31 cellular contexts compared by ENCODE assay signal in the genomic region with DNA sequence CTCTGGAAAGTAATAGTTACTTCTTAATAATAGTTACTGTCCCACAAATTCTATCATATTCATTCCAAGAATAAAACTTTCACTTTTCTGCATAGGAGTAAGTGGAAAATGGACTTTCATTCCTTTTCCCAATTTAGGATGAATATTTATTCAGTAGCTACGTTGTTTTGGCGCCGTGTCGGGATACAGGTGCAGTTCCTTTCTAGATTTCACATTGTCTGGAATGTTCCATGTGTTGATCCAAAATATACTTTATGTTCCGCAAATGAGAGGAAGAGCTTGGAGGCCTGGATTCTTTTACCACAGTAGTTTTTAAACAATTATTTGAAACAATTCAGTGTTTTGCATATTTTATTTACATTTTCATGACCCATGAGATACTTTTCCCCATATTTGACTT.
"Had no signal": no experiment of that assay in that cellular context is flagged by ENCODE, and none has a peak within 500 bp of the region (broad histone marks: within the 10 kb centered on the region; RNA-seq: fewer than 3 reads in every experiment).

No MANE protein-coding gene starts in this region.

- H3K36me3 ChIP-seq: ascending aorta, breast epithelium, cardiac muscle cell, colonic mucosa, esophagus muscularis mucosa, gastroesophageal sphincter, heart right ventricle had no signal

- H3K79me2 ChIP-seq: hepatocyte had no signal

- H2AFZ ChIP-seq: hepatocyte had no signal

- H3K27ac ChIP-seq: ascending aorta, breast epithelium, cardiac muscle cell, colonic mucosa, esophagus muscularis mucosa, gastroesophageal sphincter, heart right ventricle, hepatocyte had no signal

- H3K27me3 ChIP-seq: ascending aorta, breast epithelium, cardiac muscle cell, colonic mucosa, esophagus muscularis mucosa, gastroesophageal sphincter, heart right ventricle, hepatocyte had no signal

- H3K27me3 Mint-ChIP-seq: activated naive CD8-positive, alpha-beta T cell treated with anti-CD3 and anti-CD28 coated beads for 36 hours; activated T-helper 17 cell treated with anti-CD3 and anti-CD28 coated beads, Interleukin-2, amount 50 U/mL, for 72 hours; effector memory CD8-positive, alpha-beta T cell had no signal

- H3K4me2 ChIP-seq: hepatocyte had no signal

- H3K36me3 Mint-ChIP-seq: activated naive CD4-positive, alpha-beta T cell treated with anti-CD3 and anti-CD28 coated beads, Interleukin-2, amount 50 U/mL, for 24 hours; activated naive CD8-positive, alpha-beta T cell treated with anti-CD3 and anti-CD28 coated beads for 36 hours; brain had no signal

- H3K9me3 Mint-ChIP-seq: activated CD4-positive, alpha-beta memory T cell treated with anti-CD3 and anti-CD28 coated beads, Interleukin-2, amount 10 ng/mL, durations not matched to agents 7 days and 5 days; activated CD4-positive, alpha-beta T cell treated with anti-CD3 and anti-CD28 coated beads, Interleukin-2, amount 10 ng/mL, durations not matched to agents 24 days and 14 days; activated naive CD4-positive, alpha-beta T cell treated with anti-CD3 and anti-CD28 coated beads for 36 hours; activated naive CD4-positive, alpha-beta T cell treated with anti-CD3 and anti-CD28 coated beads, Interleukin-2, amount 50 U/mL, for 24 hours; activated naive CD8-positive, alpha-beta T cell treated with anti-CD3 and anti-CD28 coated beads for 36 hours; activated naive CD8-positive, alpha-beta T cell treated with anti-CD3 and anti-CD28 coated beads, Interleukin-2, amount 50 U/mL, for 24 hours; activated T-cell treated with anti-CD3 and anti-CD28 coated beads, Interleukin-2, amount 50 U/mL, for 4 hours; activated T-helper 17 cell treated with anti-CD3 and anti-CD28 coated beads, Interleukin-2, amount 50 U/mL, for 72 hours; brain; effector memory CD8-positive, alpha-beta T cell had no signal

- H3K4me3 ChIP-seq: ascending aorta, breast epithelium, cardiac muscle cell, colonic mucosa, esophagus muscularis mucosa, gastroesophageal sphincter, heart right ventricle, hepatocyte had no signal

- H3K4me1 Mint-ChIP-seq: activated CD4-positive, alpha-beta memory T cell treated with anti-CD3 and anti-CD28 coated beads, Interleukin-2, amount 10 ng/mL, durations not matched to agents 7 days and 5 days; activated CD4-positive, alpha-beta T cell treated with anti-CD3 and anti-CD28 coated beads for 36 hours; activated CD4-positive, alpha-beta T cell treated with anti-CD3 and anti-CD28 coated beads, Interleukin-2, amount 10 ng/mL, durations not matched to agents 24 days and 14 days; activated naive CD4-positive, alpha-beta T cell treated with anti-CD3 and anti-CD28 coated beads, Interleukin-2, amount 50 U/mL, for 24 hours; activated naive CD8-positive, alpha-beta T cell treated with anti-CD3 and anti-CD28 coated beads for 36 hours; activated naive CD8-positive, alpha-beta T cell treated with anti-CD3 and anti-CD28 coated beads, Interleukin-2, amount 50 U/mL, for 24 hours; activated T-helper 17 cell treated with anti-CD3 and anti-CD28 coated beads, Interleukin-2, amount 50 U/mL, for 72 hours; brain had no signal

- H3K4me1 ChIP-seq: ascending aorta, breast epithelium, colonic mucosa had no signal

- H3K9me3 ChIP-seq: ascending aorta, breast epithelium, colonic mucosa, esophagus muscularis mucosa, gastroesophageal sphincter, heart right ventricle had no signal

- ATAC-seq: activated CD4-positive, alpha-beta T cell treated with anti-CD3 and anti-CD28 coated beads for 36 hours; activated naive CD8-positive, alpha-beta T cell treated with anti-CD3 and anti-CD28 coated beads, Interleukin-2, amount 50 U/mL, for 24 hours; activated T-cell treated with anti-CD3 and anti-CD28 coated beads, Interleukin-2, amount 50 U/mL, for 4 hours; activated T-helper 17 cell treated with anti-CD3 and anti-CD28 coated beads, Interleukin-2, amount 50 U/mL, for 72 hours; effector memory CD8-positive, alpha-beta T cell; gastroesophageal sphincter had no signal

- H3K4me3 Mint-ChIP-seq: activated CD4-positive, alpha-beta memory T cell treated with anti-CD3 and anti-CD28 coated beads, Interleukin-2, amount 10 ng/mL, durations not matched to agents 7 days and 5 days; activated CD4-positive, alpha-beta T cell treated with anti-CD3 and anti-CD28 coated beads for 36 hours; activated CD4-positive, alpha-beta T cell treated with anti-CD3 and anti-CD28 coated beads, Interleukin-2, amount 10 ng/mL, durations not matched to agents 24 days and 14 days; activated naive CD4-positive, alpha-beta T cell treated with anti-CD3 and anti-CD28 coated beads for 36 hours; activated naive CD4-positive, alpha-beta T cell treated with anti-CD3 and anti-CD28 coated beads, Interleukin-2, amount 50 U/mL, for 24 hours; activated naive CD8-positive, alpha-beta T cell treated with anti-CD3 and anti-CD28 coated beads for 36 hours; activated naive CD8-positive, alpha-beta T cell treated with anti-CD3 and anti-CD28 coated beads, Interleukin-2, amount 50 U/mL, for 24 hours; activated T-cell treated with anti-CD3 and anti-CD28 coated beads, Interleukin-2, amount 50 U/mL, for 4 hours; activated T-helper 17 cell treated with anti-CD3 and anti-CD28 coated beads, Interleukin-2, amount 50 U/mL, for 72 hours; effector memory CD8-positive, alpha-beta T cell had no signal

- H3K27ac Mint-ChIP-seq: activated CD4-positive, alpha-beta memory T cell treated with anti-CD3 and anti-CD28 coated beads, Interleukin-2, amount 10 ng/mL, durations not matched to agents 7 days and 5 days; activated CD4-positive, alpha-beta T cell treated with anti-CD3 and anti-CD28 coated beads for 36 hours; activated CD4-positive, alpha-beta T cell treated with anti-CD3 and anti-CD28 coated beads, Interleukin-2, amount 10 ng/mL, durations not matched to agents 24 days and 14 days; activated naive CD4-positive, alpha-beta T cell treated with anti-CD3 and anti-CD28 coated beads for 36 hours; activated naive CD4-positive, alpha-beta T cell treated with anti-CD3 and anti-CD28 coated beads, Interleukin-2, amount 50 U/mL, for 24 hours; activated naive CD8-positive, alpha-beta T cell treated with anti-CD3 and anti-CD28 coated beads for 36 hours; activated naive CD8-positive, alpha-beta T cell treated with anti-CD3 and anti-CD28 coated beads, Interleukin-2, amount 50 U/mL, for 24 hours; activated T-helper 17 cell treated with anti-CD3 and anti-CD28 coated beads, Interleukin-2, amount 50 U/mL, for 72 hours; effector memory CD8-positive, alpha-beta T cell had no signal

- DNase-seq: activated CD4-positive, alpha-beta memory T cell treated with anti-CD3 and anti-CD28 coated beads, Interleukin-2, amount 10 ng/mL, durations not matched to agents 7 days and 5 days; activated CD4-positive, alpha-beta T cell treated with anti-CD3 and anti-CD28 coated beads for 36 hours; activated CD4-positive, alpha-beta T cell treated with anti-CD3 and anti-CD28 coated beads, Interleukin-2, amount 10 ng/mL, durations not matched to agents 24 days and 14 days; activated CD4-positive, CD25-positive, alpha-beta regulatory T cell; activated CD4-positive, CD25-positive, alpha-beta regulatory T cell treated with anti-CD3 and anti-CD28 coated beads, Interleukin-2, amount 50 U/mL, for 72 hours; activated CD8-positive, alpha-beta memory T cell treated with anti-CD3 and anti-CD28 coated beads, Interleukin-2, amount 50 U/mL, for 48 hours; activated effector memory CD4-positive, alpha-beta T cell treated with Interleukin-2 at 50 U/mL for 16 hours; activated gamma-delta T cell treated with Interleukin-2 at 50 U/mL for 16 hours; activated naive CD4-positive, alpha-beta T cell treated with anti-CD3 and anti-CD28 coated beads for 36 hours; activated naive CD8-positive, alpha-beta T cell treated with anti-CD3 and anti-CD28 coated beads for 36 hours; activated naive CD8-positive, alpha-beta T cell treated with anti-CD3 and anti-CD28 coated beads, Interleukin-2, amount 50 U/mL, for 24 hours; activated T-cell treated with anti-CD3 and anti-CD28 coated beads for 4 hours; activated T-cell treated with anti-CD3 and anti-CD28 coated beads, Interleukin-2, amount 50 U/mL, for 4 hours; central memory CD4-positive, alpha-beta T cell; cerebellar nuclear complex; colonic mucosa; effector CD4-positive, alpha-beta T cell; effector memory CD8-positive, alpha-beta T cell; erythroblast; foreskin melanocyte; heart right ventricle; T-helper 2 cell had no signal
